Comparison of ENCODE assay signal across 12 cellular contexts in genomic region chr3:136932518-136932917, GRCh38. TPM values are rescaled to one million over a fixed set of nuclear protein-coding genes. Genes with fewer than 3 reads are reported as not detected.
DNase-seq lines count a peak whose midpoint lies in the region; ATAC-seq and TF ChIP-seq lines count a peak whose summit lies in the region.
"Had no signal": no experiment of that assay in that cellular context is flagged by ENCODE, and none has a peak within 500 bp of the region (broad histone marks: within the 10 kb centered on the region; RNA-seq: fewer than 3 reads in every experiment).

No MANE protein-coding gene starts in this region.

- no peaks in the 10 kb centered on the region for H3K27me3 Mint-ChIP-seq in CD8-positive, alpha-beta memory T cell
- H3K27me3 Mint-ChIP-seq in activated T-helper 2 cell treated with anti-CD3 and anti-CD28 coated beads, Interferon-gamma antibody, Interleukin-2, Interleukin-4, amounts not matched to agents 10 μg/mL and 5 μg/mL and 100 μg/mL, durations not matched to agents 14 hours and 24 hours and 36 hours (ENCODE audit: low read depth): no peaks in the 10 kb centered on the region
- no peaks in the 10 kb centered on the region for H3K27me3 Mint-ChIP-seq in Caco-2 (ENCODE audit: insufficient read depth, unreplicated experiment)
- no peaks in the 10 kb centered on the region for H3K27me3 Mint-ChIP-seq in chondrocyte (ENCODE audit: low read depth)

- no peaks in the 10 kb centered on the region for H3K27me3 ChIP-seq in CD8-positive, alpha-beta memory T cell (ENCODE audit: insufficient read depth, low read length, poor library complexity, severe bottlenecking)
- H3K27me3 ChIP-seq in lower lobe of right lung (ENCODE audit: low read depth) (no peaks in the 10 kb centered on the region), Caco-2 (replicated peaks; ENCODE audit: control insufficient read depth, insufficient read depth, low read length) (no peaks in the 10 kb centered on the region)

- H3K4me3 ChIP-seq in CD8-positive, alpha-beta memory T cell (ENCODE audit: low read length): no peak overlapping the region
- H3K4me3 ChIP-seq in lower lobe of right lung (peak overlapping the region; percentile 35), Caco-2 (ENCODE audit: low read depth, low read length) (no peak overlapping the region)

- intact Hi-C loops in activated T-helper 2 cell treated with anti-CD3 and anti-CD28 coated beads, Interferon-gamma antibody, Interleukin-2, Interleukin-4, amounts not matched to agents 10 μg/mL and 5 μg/mL and 100 μg/mL, durations not matched to agents 14 hours and 24 hours and 36 hours (cut with micrococcal nuclease): loop anchor here (2.0 kb wide), 1 partner anchor 70 kb away; the partner anchor contains the start of gene NCK1
- intact Hi-C loops in lower lobe of right lung (cut with DNase I) (no loop called here), Caco-2 (cut with micrococcal nuclease; ENCODE audit: unreplicated experiment) (no loop called here)

- TF ChIP-seq CTCF in lower lobe of right lung (IDR thresholded peaks at IDR 0.05) (no peak), Caco-2 (IDR thresholded peaks at IDR 0.05; ENCODE audit: insufficient read depth in 1 of 2, low read depth in 1 of 2, low read length in 1 of 2, severe bottlenecking in 1 of 2, unreplicated experiment in 1 of 2) (no peak), chondrocyte (IDR thresholded peaks at IDR 0.05) (no peak)

- CTCF ChIA-PET in CD8-positive, alpha-beta memory T cell (lab: Charles Lee): no interaction called here
- CTCF ChIA-PET in Caco-2 (lab: Charles Lee): no interaction called here

- H3K4me3 Mint-ChIP-seq in CD8-positive, alpha-beta memory T cell: peak overlapping the region in 4 of 7 donors; percentile 5 to 24 (median 12)
- no peak overlapping the region for H3K4me3 Mint-ChIP-seq in activated T-helper 2 cell treated with anti-CD3 and anti-CD28 coated beads, Interferon-gamma antibody, Interleukin-2, Interleukin-4, amounts not matched to agents 10 μg/mL and 5 μg/mL and 100 μg/mL, durations not matched to agents 14 hours and 24 hours and 36 hours (ENCODE audit: low read depth)
- H3K4me3 Mint-ChIP-seq in Caco-2 (ENCODE audit: unreplicated experiment): no peak overlapping the region
- no peak overlapping the region for H3K4me3 Mint-ChIP-seq in chondrocyte (ENCODE audit: unreplicated experiment)

- peaks cover 26 to 59% (median 32%) of the 10 kb centered on the region in 3 donors for H3K36me3 Mint-ChIP-seq in CD8-positive, alpha-beta memory T cell
- H3K36me3 Mint-ChIP-seq in activated T-helper 2 cell treated with anti-CD3 and anti-CD28 coated beads, Interferon-gamma antibody, Interleukin-2, Interleukin-4, amounts not matched to agents 10 μg/mL and 5 μg/mL and 100 μg/mL, durations not matched to agents 14 hours and 24 hours and 36 hours (ENCODE audit: low read depth): peaks cover 80% of the 10 kb centered on the region
- H3K36me3 Mint-ChIP-seq in Caco-2 (ENCODE audit: insufficient read depth, unreplicated experiment): peaks cover 43% of the 10 kb centered on the region
- peaks cover 8% of the 10 kb centered on the region for H3K36me3 Mint-ChIP-seq in chondrocyte (ENCODE audit: low read depth)

- H3K27ac ChIP-seq in CD8-positive, alpha-beta memory T cell (ENCODE audit: low read depth, low read length): no peak overlapping the region
- H3K27ac ChIP-seq in lower lobe of right lung: no peak overlapping the region

- no peaks in the 10 kb centered on the region for H3K36me3 ChIP-seq in CD8-positive, alpha-beta memory T cell (ENCODE audit: insufficient read depth, low read length)
- no peaks in the 10 kb centered on the region for H3K36me3 ChIP-seq in lower lobe of right lung
- H3K36me3 ChIP-seq in Caco-2 (ENCODE audit: control insufficient read depth, insufficient read depth, low read length): no peaks in the 10 kb centered on the region

- H3K9me3 ChIP-seq in CD8-positive, alpha-beta memory T cell (ENCODE audit: low read length): no peaks in the 10 kb centered on the region
- H3K9me3 ChIP-seq in lower lobe of right lung (no peaks in the 10 kb centered on the region), Caco-2 (no peaks in the 10 kb centered on the region)

- BruUV-seq in Caco-2 (replicated peaks; lab: Mats Ljungman, UMichigan): no TSS peak

- ATAC-seq in GM19463 (IDR thresholded peaks at IDR 0.05; ENCODE audit: unreplicated experiment): peak; percentile 55
- ATAC-seq in lower lobe of right lung: peak in 1 of 2 donors; percentile 62
- ATAC-seq in GM18870 (IDR thresholded peaks at IDR 0.05; ENCODE audit: unreplicated experiment): no peak

- no peak for DNase-seq in CD8-positive, alpha-beta memory T cell
- no peak for DNase-seq in activated T-helper 2 cell treated with anti-CD3 and anti-CD28 coated beads, Interferon-gamma antibody, Interleukin-2, Interleukin-4, amounts not matched to agents 10 μg/mL and 5 μg/mL and 100 μg/mL, durations not matched to agents 14 hours and 24 hours and 36 hours (ENCODE audit: low spot score)
- DNase-seq in lower lobe of right lung (no peak), Caco-2 (no peak), NCI-H446 treated with DMSO at 0.1 percent for 48 hours (lab: John Stamatoyannopoulos, UW) (no peak), chondrocyte (ENCODE audit: low spot score) (no peak)
- DNase-seq: islet precursor cell, KBM-7, NCI-H774, posterior cingulate gyrus had no signal

- peaks cover 23% of the 10 kb centered on the region for H3K4me1 ChIP-seq in CD8-positive, alpha-beta memory T cell (ENCODE audit: insufficient read depth, low read length)
- peaks cover 54% of the 10 kb centered on the region for H3K4me1 ChIP-seq in lower lobe of right lung
- H3K4me1 ChIP-seq in Caco-2: peaks cover under 1% of the 10 kb centered on the region; the same call in 1 of the 2 replicates

- POLR2A ChIA-PET in CD8-positive, alpha-beta memory T cell (lab: Charles Lee): no interaction called here
- POLR2A ChIA-PET in Caco-2 (lab: Charles Lee): no interaction called here

- H3K27ac Mint-ChIP-seq in CD8-positive, alpha-beta memory T cell: peak overlapping the region; percentile 1 to 75 (median 58)
- peak overlapping the region; percentile 56 for H3K27ac Mint-ChIP-seq in activated T-helper 2 cell treated with anti-CD3 and anti-CD28 coated beads, Interferon-gamma antibody, Interleukin-2, Interleukin-4, amounts not matched to agents 10 μg/mL and 5 μg/mL and 100 μg/mL, durations not matched to agents 14 hours and 24 hours and 36 hours
- H3K27ac Mint-ChIP-seq in Caco-2 (ENCODE audit: unreplicated experiment) (no peak overlapping the region), chondrocyte (ENCODE audit: unreplicated experiment) (no peak overlapping the region)

- peaks cover 0 to 3% (median 0%) of the 10 kb centered on the region in 5 donors for H3K9me3 Mint-ChIP-seq in CD8-positive, alpha-beta memory T cell
- H3K9me3 Mint-ChIP-seq in activated T-helper 2 cell treated with anti-CD3 and anti-CD28 coated beads, Interferon-gamma antibody, Interleukin-2, Interleukin-4, amounts not matched to agents 10 μg/mL and 5 μg/mL and 100 μg/mL, durations not matched to agents 14 hours and 24 hours and 36 hours: peaks cover 13% of the 10 kb centered on the region
- no peaks in the 10 kb centered on the region for H3K9me3 Mint-ChIP-seq in Caco-2 (ENCODE audit: unreplicated experiment)
- H3K9me3 Mint-ChIP-seq in chondrocyte (ENCODE audit: low read depth): peaks cover 10% of the 10 kb centered on the region

- H3K4me1 Mint-ChIP-seq in CD8-positive, alpha-beta memory T cell: peaks cover 67 to 91% (median 83%) of the 10 kb centered on the region in 3 donors
- H3K4me1 Mint-ChIP-seq in activated T-helper 2 cell treated with anti-CD3 and anti-CD28 coated beads, Interferon-gamma antibody, Interleukin-2, Interleukin-4, amounts not matched to agents 10 μg/mL and 5 μg/mL and 100 μg/mL, durations not matched to agents 14 hours and 24 hours and 36 hours (ENCODE audit: low read depth): peaks cover 34% of the 10 kb centered on the region
- H3K4me1 Mint-ChIP-seq in Caco-2 (ENCODE audit: low read depth, unreplicated experiment) (peaks cover 7% of the 10 kb centered on the region), chondrocyte (ENCODE audit: low read depth) (peaks cover 25% of the 10 kb centered on the region)

RNA-seq across cellular contexts. Expression of gene IL20RB, which starts 25.3 kb away (rescaled TPM):
- under 1 TPM; 0.71 to 0.96 TPM for total RNA-seq in CD8-positive, alpha-beta memory T cell
- 0.45 TPM for polyA plus RNA-seq in CD8-positive, alpha-beta memory T cell
- 1.3 TPM in 2 replicates for total RNA-seq in activated T-helper 2 cell treated with anti-CD3 and anti-CD28 coated beads, Interferon-gamma antibody, Interleukin-2, Interleukin-4, amounts not matched to agents 10 μg/mL and 5 μg/mL and 100 μg/mL, durations not matched to agents 14 hours and 24 hours and 36 hours
- 1.8 TPM for total RNA-seq in lower lobe of right lung
- total RNA-seq in Caco-2 (2022): 5.5 and 6.9 TPM in 2 replicates
- 0.92 to 1.2 TPM (median 0.94 TPM) in 3 replicates for total RNA-seq in chondrocyte

Comparison
In these comparisons a context has a peak if more than half of its experiments do, and no peak if none do; other contexts are left out.
1. H3K27ac Mint-ChIP-seq: peak in CD8-positive, alpha-beta memory T cell (8 of 8) and activated T-helper 2 cell treated with anti-CD3 and anti-CD28 coated beads, Interferon-gamma antibody, Interleukin-2, Interleukin-4, amounts not matched to agents 10 μg/mL and 5 μg/mL and 100 μg/mL, durations not matched to agents 14 hours and 24 hours and 36 hours (single experiment); none in Caco-2 (single experiment) and chondrocyte (single experiment).
2. H3K4me3 Mint-ChIP-seq: peak in CD8-positive, alpha-beta memory T cell (4 of 7); none in activated T-helper 2 cell treated with anti-CD3 and anti-CD28 coated beads, Interferon-gamma antibody, Interleukin-2, Interleukin-4, amounts not matched to agents 10 μg/mL and 5 μg/mL and 100 μg/mL, durations not matched to agents 14 hours and 24 hours and 36 hours (single experiment), Caco-2 (single experiment) and chondrocyte (single experiment).